ENCODE assay signal across 8 cellular contexts in the genomic region with DNA sequence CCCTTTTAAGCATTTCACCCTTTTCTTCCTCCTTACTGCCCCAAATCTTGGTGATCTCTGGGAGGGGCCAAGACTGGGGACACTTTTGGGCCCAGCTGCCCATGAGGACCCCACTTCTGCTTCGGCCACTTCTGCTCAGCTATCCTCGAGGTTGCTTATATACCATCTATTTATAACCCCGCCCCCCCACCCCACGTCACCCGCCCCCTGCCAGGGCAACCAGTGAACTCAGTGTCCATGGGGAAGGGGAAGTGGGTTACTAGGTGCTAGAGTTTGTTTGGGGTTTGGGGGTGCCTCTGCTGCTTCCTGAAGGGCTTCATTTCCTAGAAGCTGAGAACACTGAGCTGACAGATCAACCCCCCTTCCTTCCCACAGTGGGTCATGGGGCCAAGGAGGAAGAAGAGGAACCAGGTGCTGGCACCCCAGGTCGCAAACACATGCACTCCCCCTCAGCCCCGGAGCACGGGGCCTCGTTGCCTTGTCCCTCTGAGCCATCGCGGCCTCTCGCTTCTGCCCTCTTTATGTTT. TPM values are rescaled to one million over a fixed set of nuclear protein-coding genes. Genes with fewer than 3 reads are reported as not detected.
DNase-seq lines count a peak whose midpoint lies in the region; ATAC-seq and TF ChIP-seq lines count a peak whose summit lies in the region.

No MANE protein-coding gene starts in this region.

- H3K9ac ChIP-seq in mucosa of rectum (ENCODE audit: low read depth in 1 of 2, low read length in 2 of 2) = peak overlapping the region in 1 of 2 donors; percentile 64

- H3K4me1 ChIP-seq in mucosa of rectum (ENCODE audit: control insufficient read depth in 2 of 2, insufficient read depth in 2 of 2, low read length in 2 of 2) (peaks cover 11 to 14% of the 10 kb centered on the region in 2 donors), foreskin keratinocyte (no peaks in the 10 kb centered on the region)

- no peaks in the 10 kb centered on the region for H3K9me3 Mint-ChIP-seq in activated naive CD8-positive, alpha-beta T cell treated with anti-CD3 and anti-CD28 coated beads, Interleukin-2, amount 50 U/mL, for 24 hours

- peak; percentile 71 for ATAC-seq in activated naive CD8-positive, alpha-beta T cell treated with anti-CD3 and anti-CD28 coated beads, Interleukin-2, amount 50 U/mL, for 24 hours
- no peak for ATAC-seq in HG02870 (IDR thresholded peaks at IDR 0.05; ENCODE audit: unreplicated experiment)
- ATAC-seq in foreskin keratinocyte = no peak

- H3K36me3 Mint-ChIP-seq in activated naive CD8-positive, alpha-beta T cell treated with anti-CD3 and anti-CD28 coated beads, Interleukin-2, amount 50 U/mL, for 24 hours (ENCODE audit: low read depth) = no peaks in the 10 kb centered on the region

- H3K27ac Mint-ChIP-seq in activated naive CD8-positive, alpha-beta T cell treated with anti-CD3 and anti-CD28 coated beads, Interleukin-2, amount 50 U/mL, for 24 hours = peak overlapping the region; percentile 94

- no peaks in the 10 kb centered on the region for H3K36me3 ChIP-seq in mucosa of rectum (ENCODE audit: control insufficient read depth in 2 of 2, insufficient read depth in 2 of 2, low read length in 2 of 2)
- no peaks in the 10 kb centered on the region for H3K36me3 ChIP-seq in brain microvascular endothelial cell (replicated peaks)

- peak overlapping the region; percentile 78 to 86 for H3K27ac ChIP-seq in mucosa of rectum (ENCODE audit: low read depth in 2 of 2, low read length in 2 of 2)
- H3K27ac ChIP-seq in brain microvascular endothelial cell = no peak overlapping the region
- no peak overlapping the region for H3K27ac ChIP-seq in foreskin keratinocyte

- peak; percentile 89 for DNase-seq in GDM1 (lab: John Stamatoyannopoulos, UW)
- peak; percentile 84 for DNase-seq in RPMI8226
- DNase-seq in activated naive CD8-positive, alpha-beta T cell treated with anti-CD3 and anti-CD28 coated beads, Interleukin-2, amount 50 U/mL, for 24 hours = peak; percentile 70
- no peak for DNase-seq in NCI-H2196 (lab: John Stamatoyannopoulos, UW; ENCODE audit: unreplicated experiment)
- no peak for DNase-seq in brain microvascular endothelial cell
- DNase-seq in foreskin keratinocyte = no peak

- peak overlapping the region; percentile 65 for H3K4me3 Mint-ChIP-seq in activated naive CD8-positive, alpha-beta T cell treated with anti-CD3 and anti-CD28 coated beads, Interleukin-2, amount 50 U/mL, for 24 hours

- no peaks in the 10 kb centered on the region for H3K9me3 ChIP-seq in mucosa of rectum (ENCODE audit: control insufficient read depth in 2 of 2, low read length in 2 of 2)

- TF ChIP-seq CTCF in brain microvascular endothelial cell (IDR thresholded peaks at IDR 0.05; ENCODE audit: low read depth, low read length, missing control alignments) = no peak
- TF ChIP-seq CTCF in foreskin keratinocyte (conservative IDR thresholded peaks at IDR 0.05) = no peak

- H3K27me3 ChIP-seq in mucosa of rectum (ENCODE audit: control insufficient read depth in 2 of 2, insufficient read depth in 2 of 2, low read length in 2 of 2) = no peaks in the 10 kb centered on the region
- H3K27me3 ChIP-seq in brain microvascular endothelial cell (replicated peaks) = no peaks in the 10 kb centered on the region
- no peaks in the 10 kb centered on the region for H3K27me3 ChIP-seq in foreskin keratinocyte

- peak overlapping the region in 1 of 2 donors; percentile 5 for H3K4me3 ChIP-seq in mucosa of rectum (ENCODE audit: low read length in 2 of 2)
- no peak overlapping the region for H3K4me3 ChIP-seq in brain microvascular endothelial cell (ENCODE audit: low read depth, low read length)

- no peaks in the 10 kb centered on the region for H3K27me3 Mint-ChIP-seq in activated naive CD8-positive, alpha-beta T cell treated with anti-CD3 and anti-CD28 coated beads, Interleukin-2, amount 50 U/mL, for 24 hours

- in situ Hi-C loops in brain microvascular endothelial cell (cut with HindIII; ENCODE audit: low pct_ligation_motif_present, low sequenced_read_pairs) = no loop called here

- peaks cover 77% of the 10 kb centered on the region for H3K4me1 Mint-ChIP-seq in activated naive CD8-positive, alpha-beta T cell treated with anti-CD3 and anti-CD28 coated beads, Interleukin-2, amount 50 U/mL, for 24 hours

RNA-seq across cellular contexts. Expression of a gene that starts 6.1 kb away (rescaled TPM):
- total RNA-seq in foreskin keratinocyte = 13.7 and 16.8 TPM in 2 replicates
- polyA plus RNA-seq in foreskin keratinocyte = 14.5 and 19.6 TPM in 2 replicates

RNA-seq across cellular contexts. Expression of a gene that starts 44.0 kb away (rescaled TPM):
- total RNA-seq in foreskin keratinocyte = 104 and 132 TPM in 2 replicates
- polyA plus RNA-seq in foreskin keratinocyte = 123 and 146 TPM in 2 replicates

RNA-seq across cellular contexts. Expression of a gene that starts 58.0 kb away (rescaled TPM):
- total RNA-seq in foreskin keratinocyte = 3.8 and 5.7 TPM in 2 replicates
- 3.4 and 4.6 TPM in 2 replicates for polyA plus RNA-seq in foreskin keratinocyte

Comparison
In these comparisons a context has a peak if more than half of its experiments do, and no peak if none do; other contexts are left out.
1. DNase-seq: peak in GDM1 (single experiment), RPMI8226 (single experiment) and activated naive CD8-positive, alpha-beta T cell treated with anti-CD3 and anti-CD28 coated beads, Interleukin-2, amount 50 U/mL, for 24 hours (single experiment); none in NCI-H2196 (single experiment), brain microvascular endothelial cell (single experiment) and foreskin keratinocyte (0 of 2).
2. H3K27ac ChIP-seq: peak in mucosa of rectum (2 of 2); none in brain microvascular endothelial cell (single experiment) and foreskin keratinocyte (single experiment).